ENCODE assay signal across 8 cellular contexts in the genomic region with DNA sequence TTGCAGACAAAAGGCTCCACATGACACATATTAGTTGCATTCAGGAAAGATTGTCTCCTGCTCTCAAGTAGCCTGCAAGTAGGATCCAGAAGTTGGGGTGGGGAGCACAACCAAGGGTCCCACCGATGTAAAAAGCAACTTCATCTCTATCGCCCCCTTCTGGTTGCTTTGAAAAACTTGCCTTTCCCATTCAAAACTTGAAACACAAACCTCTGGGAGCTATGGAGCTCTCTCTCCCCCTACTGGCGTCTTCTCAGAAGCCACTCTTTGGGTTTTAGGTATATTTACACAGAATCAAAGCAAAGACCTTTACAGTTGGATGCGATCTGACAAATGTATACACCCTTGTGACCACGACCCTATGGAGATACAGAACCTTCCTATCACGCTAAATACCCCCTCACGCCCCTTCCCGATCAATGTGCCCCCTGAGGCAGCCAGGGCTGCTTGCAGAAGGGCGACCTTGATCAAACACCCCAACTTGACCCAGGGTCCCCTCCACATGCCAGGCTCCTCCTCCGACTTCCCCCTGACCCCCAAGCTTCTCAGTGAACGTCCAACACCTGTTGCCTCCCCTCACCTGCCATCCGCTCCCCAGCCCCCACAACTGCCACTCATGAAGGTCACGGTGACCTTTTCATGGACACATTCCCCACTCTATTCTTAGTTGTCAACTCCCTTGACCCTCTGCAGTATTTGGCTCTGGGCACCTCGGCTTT. TPM values are rescaled to one million over a fixed set of nuclear protein-coding genes. Genes with fewer than 3 reads are reported as not detected.
A peak's percentile ranks its signal among the peaks of the same experiment; 100 is the strongest.
DNase-seq lines count a peak whose midpoint lies in the region; ATAC-seq and TF ChIP-seq lines count a peak whose summit lies in the region.

No MANE protein-coding gene starts in this region.

- no peak for TF ChIP-seq POLR2A in HCT116 (IDR thresholded peaks at IDR 0.05; ENCODE audit: borderline replicate concordance, extremely low read depth, insufficient read depth, insufficient read length)
- TF ChIP-seq POLR2A in thyroid gland (IDR thresholded peaks at IDR 0.05) = no peak

- H3K79me2 ChIP-seq in HCT116 (ENCODE audit: insufficient read depth, low read length) = peaks cover 93% of the 10 kb centered on the region

- peak; percentile 100 for TF ChIP-seq CTCF in CD8-positive, alpha-beta T cell (IDR thresholded peaks at IDR 0.05)
- peak; percentile 97 to 99 (median 99) for TF ChIP-seq CTCF in HCT116 (IDR thresholded peaks at IDR 0.05 in 2 of 3, conservative IDR thresholded peaks at IDR 0.05 in 1 of 3; ENCODE audit: borderline replicate concordance in 1 of 3, insufficient read depth in 1 of 3, low read depth in 2 of 3, low read length in 2 of 3)
- peak; percentile 93 for TF ChIP-seq CTCF in WTC11 (IDR thresholded peaks at IDR 0.05)
- peak; percentile 98 for TF ChIP-seq CTCF in lung (IDR thresholded peaks at IDR 0.05; ENCODE audit: control extremely low read depth, extremely low read depth)
- TF ChIP-seq CTCF in thyroid gland (IDR thresholded peaks at IDR 0.05) = peak; percentile 86 to 99 (median 94)

- no peaks in the 10 kb centered on the region for H3K27me3 ChIP-seq in CD8-positive, alpha-beta T cell (ENCODE audit: insufficient read depth, low read length)
- H3K27me3 ChIP-seq in HCT116 (ENCODE audit: insufficient read depth, low read length) = no peaks in the 10 kb centered on the region
- H3K27me3 ChIP-seq in lung (ENCODE audit: control insufficient read depth, insufficient read depth) = no peaks in the 10 kb centered on the region
- H3K27me3 ChIP-seq in thyroid gland = no peaks in the 10 kb centered on the region

- H3K36me3 ChIP-seq in CD8-positive, alpha-beta T cell (ENCODE audit: insufficient read depth, low read length) = peaks cover 8% of the 10 kb centered on the region
- peaks cover 9 to 13% of the 10 kb centered on the region in 2 experiments for H3K36me3 ChIP-seq in HCT116 (ENCODE audit: control insufficient read depth in 1 of 2, insufficient read depth in 2 of 2, low read length in 2 of 2)
- peaks cover 5 to 8% of the 10 kb centered on the region in 2 donors for H3K36me3 ChIP-seq in lung (ENCODE audit: control insufficient read depth in 2 of 2, insufficient read depth in 2 of 2, low read length in 2 of 2)
- peaks cover 0 to 7% of the 10 kb centered on the region in 2 donors for H3K36me3 ChIP-seq in thyroid gland

- peak; percentile 36 for ATAC-seq in CD8-positive, alpha-beta T cell
- ATAC-seq in HCT116 (peak; percentile 77), WTC11 (peak; percentile 78), lung (ENCODE audit: insufficient read depth, low FRiP score) (peak; percentile 79), GM19023 (IDR thresholded peaks at IDR 0.05; ENCODE audit: unreplicated experiment) (no peak)

- no peaks in the 10 kb centered on the region for H3K9me3 Mint-ChIP-seq in CD8-positive, alpha-beta T cell
- no peaks in the 10 kb centered on the region for H3K9me3 Mint-ChIP-seq in WTC11

- H3K27ac Mint-ChIP-seq in CD8-positive, alpha-beta T cell = peak overlapping the region; percentile 89
- peak overlapping the region; percentile 76 for H3K27ac Mint-ChIP-seq in WTC11

- no peaks in the 10 kb centered on the region for H3K9me3 ChIP-seq in CD8-positive, alpha-beta T cell (ENCODE audit: low read length)
- H3K9me3 ChIP-seq in HCT116 (ENCODE audit: control insufficient read depth in 1 of 2, insufficient read depth in 1 of 2, low read depth in 1 of 2, low read length in 2 of 2) (no peaks in the 10 kb centered on the region), lung (ENCODE audit: control insufficient read depth in 2 of 2, insufficient read depth in 1 of 2, low read length in 1 of 2) (no peaks in the 10 kb centered on the region), thyroid gland (no peaks in the 10 kb centered on the region)

- CTCF ChIA-PET in CD8-positive, alpha-beta T cell (lab: Charles Lee) = interaction anchor here (0.6 to 22.2 kb wide), 35 partner anchors 10 to 562 kb away, joined by 3 to 601 read pairs (median 5); a partner anchor contains a TSS
- CTCF ChIA-PET in HCT116 (lab: Charles Lee) (interaction anchor here (0.6 to 2.2 kb wide), 30 partner anchors 9 to 474 kb away, joined by 3 to 29 read pairs (median 4); a partner anchor contains a TSS), WTC11 (lab: Charles Lee) (interaction anchor here (0.6 to 3.6 kb wide), 60 partner anchors 8 to 360 kb away, joined by 3 to 95 read pairs (median 5); a partner anchor contains a TSS)

- no peaks in the 10 kb centered on the region for H3K27me3 Mint-ChIP-seq in CD8-positive, alpha-beta T cell (ENCODE audit: low read depth)
- no peaks in the 10 kb centered on the region for H3K27me3 Mint-ChIP-seq in WTC11 (ENCODE audit: low read depth)

- no peak overlapping the region for H3K27ac ChIP-seq in CD8-positive, alpha-beta T cell (ENCODE audit: low read depth, low read length)
- H3K27ac ChIP-seq in HCT116 (ENCODE audit: low read depth, low read length) (peak overlapping the region; percentile 47), lung (ENCODE audit: low read depth in 1 of 2, low read length in 1 of 2) (peak overlapping the region; percentile 38 to 47), thyroid gland (peak overlapping the region in 1 of 3 donors; percentile 3)

- peak; percentile 87 for TF ChIP-seq RAD21 in HCT116 (IDR thresholded peaks at IDR 0.05; ENCODE audit: low read depth)

- H3K4me1 ChIP-seq in CD8-positive, alpha-beta T cell (ENCODE audit: insufficient read depth, low read length) = peaks cover 59% of the 10 kb centered on the region
- H3K4me1 ChIP-seq in HCT116 (ENCODE audit: control insufficient read depth in 1 of 2, insufficient read depth in 2 of 2, low read length in 2 of 2) (peaks cover 44 to 61% of the 10 kb centered on the region in 2 experiments), lung (ENCODE audit: control insufficient read depth in 2 of 2, insufficient read depth in 2 of 2, low read length in 2 of 2) (peaks cover 6 to 8% of the 10 kb centered on the region in 2 donors), thyroid gland (peaks cover 9 to 10% of the 10 kb centered on the region in 2 donors)

- H3K4me2 ChIP-seq in HCT116 (ENCODE audit: low read length) = peak overlapping the region; percentile 51

- no peaks in the 10 kb centered on the region for H4K20me1 ChIP-seq in HCT116 (ENCODE audit: insufficient read depth)

- H2AFZ ChIP-seq in HCT116 (ENCODE audit: low read depth, low read length, poor library complexity, severe bottlenecking) = no peak overlapping the region

- no peaks in the 10 kb centered on the region for H3K9me2 ChIP-seq in HCT116 (ENCODE audit: insufficient read depth)

- RAD21 ChIA-PET in HCT116 (lab: Charles Lee; ENCODE audit: low non-redundant PET in 1 of 2, low total read pairs in 2 of 2, uncharacterized antibody in 2 of 2, unreplicated experiment in 2 of 2) = interaction anchor here in 1 of 2 experiments (0.7 kb wide), 1 partner anchor 80 kb away, joined by 3 read pairs; no protein-coding TSS in a partner anchor

- no TSS peak for BruUV-seq in HCT116 (replicated peaks; lab: Mats Ljungman, UMichigan)

- peaks cover 49% of the 10 kb centered on the region for H3K4me1 Mint-ChIP-seq in CD8-positive, alpha-beta T cell (ENCODE audit: low read depth)
- peaks cover 14% of the 10 kb centered on the region for H3K4me1 Mint-ChIP-seq in WTC11

- WGBS in lung, 2 donors = 35 to 40% methylated on average over 14 of the region's 14 CpGs
- WGBS in thyroid gland, 2 donors = 31 to 34% methylated on average over 14 of the region's 14 CpGs

- peak overlapping the region; percentile 68 for H3K4me3 Mint-ChIP-seq in CD8-positive, alpha-beta T cell
- peak overlapping the region; percentile 3; the same call in 1 of the 2 replicates for H3K4me3 Mint-ChIP-seq in WTC11

- intact Hi-C loops in CD8-positive, alpha-beta T cell (cut with DNase I, micrococcal nuclease) = loop anchor here (1.0 to 2.0 kb wide), 8 partner anchors 23 to 344 kb away; a partner anchor contains a TSS
- intact Hi-C loops in HCT116 (cut with micrococcal nuclease) (loop anchor here (1.0 to 5.0 kb wide), 2 partner anchors 67 to 107 kb away; a partner anchor contains a TSS), thyroid gland (cut with DNase I) (no loop called here)

- H3K9ac ChIP-seq in HCT116 (ENCODE audit: low read length) = peak overlapping the region; percentile 31; the same call in 1 of the 2 replicates

- DNase-seq in CD8-positive, alpha-beta T cell = peak in 6 of 7 experiments; percentile 54 to 78 (median 72)
- DNase-seq in HCT116 (ENCODE audit: low read depth, low spot score) (peak; percentile 83), NCI-H460 (ENCODE audit: extremely low read depth, low read depth) (peak; percentile 80), WTC11 (ENCODE audit: low spot score) (peak; percentile 62), lung (ENCODE audit: low spot score) (peak; percentile 65), thyroid gland (peak; percentile 53 to 55)
- peak; percentile 66 for DNase-seq in effector CD4-positive, alpha-beta T cell

- peaks cover 20% of the 10 kb centered on the region for H3K36me3 Mint-ChIP-seq in CD8-positive, alpha-beta T cell
- peaks cover 3% of the 10 kb centered on the region; the same call in 1 of the 2 replicates for H3K36me3 Mint-ChIP-seq in WTC11

- POLR2A ChIA-PET in CD8-positive, alpha-beta T cell (lab: Charles Lee) = interaction anchor here (0.5 to 3.1 kb wide), 12 partner anchors 9 to 106 kb away, joined by 3 to 50 read pairs (median 4); a partner anchor contains a TSS
- POLR2A ChIA-PET in HCT116 (lab: Charles Lee) (interaction anchor here (0.7 to 2.1 kb wide), 4 partner anchors 9 to 106 kb away, joined by 3 to 7 read pairs (median 4); no protein-coding TSS in a partner anchor), WTC11 (lab: Charles Lee) (interaction anchor here (1.2 to 1.7 kb wide), 3 partner anchors 10 to 70 kb away, joined by 4 to 6 read pairs (median 5); a partner anchor contains a TSS)

- H3K4me3 ChIP-seq in CD8-positive, alpha-beta T cell (ENCODE audit: low read depth, low read length) = no peak overlapping the region
- H3K4me3 ChIP-seq in HCT116 (replicated peaks in 1 of 2; ENCODE audit: low read depth in 1 of 2, low read length in 2 of 2) = no peak overlapping the region
- no peak overlapping the region for H3K4me3 ChIP-seq in lung
- H3K4me3 ChIP-seq in thyroid gland (replicated peaks in 1 of 3) = no peak overlapping the region

RNA-seq across cellular contexts. Expression of a gene that starts 10.1 kb away (rescaled TPM):
- 100 to 1,000 TPM; 103 to 110 TPM for total RNA-seq in CD8-positive, alpha-beta T cell
- total RNA-seq in HCT116 (2021; ENCODE audit: unreplicated experiment) (133 TPM), WTC11 (2021) (82.3 to 97.9 TPM (median 87.6 TPM) in 3 replicates), lung (10 to 100 TPM; 40.9 to 48.1 TPM), thyroid gland (10 to 100 TPM; 46.1 to 94.6 (median 64.7) TPM)
- polyA plus RNA-seq in HCT116 (2012) = 228 and 276 TPM in 2 replicates
- 21.8 and 31.8 TPM in 2 replicates for total RNA-seq in NCI-H460 (2014; rRNA removed; shearing (Covaris generic))
- polyA plus RNA-seq in NCI-H460 (2014; cell fraction: nucleus; rRNA removed) = 48.7 and 70.3 TPM in 2 replicates
- 10 to 100 TPM; 77.1 to 84.2 TPM for polyA plus RNA-seq in lung

RNA-seq across cellular contexts. Expression of a gene that starts 10.8 kb away (rescaled TPM):
- 1 to 10 TPM in 1 of 2 experiments, under 1 TPM in 1; 0.52 to 1.4 TPM for total RNA-seq in CD8-positive, alpha-beta T cell
- total RNA-seq in HCT116 (2021; ENCODE audit: unreplicated experiment) (6.2 TPM), WTC11 (2021) (5.9 to 7.0 TPM (median 6.9 TPM) in 3 replicates), lung (10 to 100 TPM in 1 of 2 donors, 1 to 10 TPM in 1; 5.1 to 11.7 TPM), thyroid gland (10 to 100 TPM in 3 of 4 donors, 1 to 10 TPM in 1; 8.9 to 29.6 (median 25.0) TPM)
- polyA plus RNA-seq in HCT116 (2012) = 5.3 and 5.5 TPM in 2 replicates
- 0.14 TPM in 1 of 2 replicates, not detected in the other for total RNA-seq in NCI-H460 (2014; rRNA removed; shearing (Covaris generic))
- polyA plus RNA-seq in NCI-H460 (2014; cell fraction: nucleus; rRNA removed) = 0.11 TPM in 1 of 2 replicates, not detected in the other
- polyA plus RNA-seq in lung = 10 to 100 TPM in 1 of 2 donors, 1 to 10 TPM in 1; 9.0 to 10.5 TPM

RNA-seq across cellular contexts. Expression of a gene that starts 20.7 kb away (rescaled TPM):
- total RNA-seq in CD8-positive, alpha-beta T cell = 10 to 100 TPM; 26.2 to 28.9 TPM
- total RNA-seq in HCT116 (2021; ENCODE audit: unreplicated experiment) (26.9 TPM), WTC11 (2021) (78.6 to 86.1 TPM (median 83.3 TPM) in 3 replicates), lung (10 to 100 TPM; 18.0 to 32.4 TPM), thyroid gland (10 to 100 TPM in 3 of 4 donors, 1 to 10 TPM in 1; 7.3 to 15.6 (median 12.4) TPM)
- 12.2 and 13.1 TPM in 2 replicates for polyA plus RNA-seq in HCT116 (2012)
- 2.1 and 3.0 TPM in 2 replicates for total RNA-seq in NCI-H460 (2014; rRNA removed; shearing (Covaris generic))
- 1.4 and 1.8 TPM in 2 replicates for polyA plus RNA-seq in NCI-H460 (2014; cell fraction: nucleus; rRNA removed)
- 10 to 100 TPM in 1 of 2 donors, 1 to 10 TPM in 1; 7.6 to 15.5 TPM for polyA plus RNA-seq in lung

RNA-seq across cellular contexts. Expression of a gene that starts 42.5 kb away (rescaled TPM):
- total RNA-seq in CD8-positive, alpha-beta T cell = 1 to 10 TPM; 1.3 to 2.4 TPM
- 0.39 TPM for total RNA-seq in HCT116 (2021; ENCODE audit: unreplicated experiment)
- 0.13 TPM in 1 of 2 replicates, not detected in the other for polyA plus RNA-seq in HCT116 (2012)
- 3.1 and 5.6 TPM in 2 replicates for total RNA-seq in NCI-H460 (2014; rRNA removed; shearing (Covaris generic))
- polyA plus RNA-seq in NCI-H460 (2014; cell fraction: nucleus; rRNA removed) = 6.8 and 9.2 TPM in 2 replicates
- 14.3 to 20.6 TPM (median 20.3 TPM) in 3 replicates for total RNA-seq in WTC11 (2021)
- total RNA-seq in lung = 10 to 100 TPM; 14.1 to 39.2 TPM
- 10 to 100 TPM; 29.3 to 32.6 TPM for polyA plus RNA-seq in lung
- total RNA-seq in thyroid gland = 10 to 100 TPM in 3 of 4 donors, 1 to 10 TPM in 1; 9.7 to 12.6 (median 11.3) TPM

RNA-seq across cellular contexts. Expression of a gene that starts 57.8 kb away (rescaled TPM):
- 10 to 100 TPM; 20.1 to 25.5 TPM for total RNA-seq in CD8-positive, alpha-beta T cell
- total RNA-seq in HCT116 (2021; ENCODE audit: unreplicated experiment) = 1.8 TPM
- polyA plus RNA-seq in HCT116 (2012) = 1.2 and 2.1 TPM in 2 replicates
- total RNA-seq in NCI-H460 (2014; rRNA removed; shearing (Covaris generic)) = 0.77 TPM in 1 of 2 replicates, not detected in the other
- 0.14 and 2.5 TPM in 2 replicates for polyA plus RNA-seq in NCI-H460 (2014; cell fraction: nucleus; rRNA removed)
- 53.8 to 69.9 TPM (median 61.2 TPM) in 3 replicates for total RNA-seq in WTC11 (2021)
- 100 to 1,000 TPM; 184 to 271 TPM for total RNA-seq in lung
- polyA plus RNA-seq in lung = 100 to 1,000 TPM; 233 to 247 TPM
- total RNA-seq in thyroid gland = 100 to 1,000 TPM; 149 to 248 (median 180) TPM
